ENCODE assay signal across 8 cellular contexts in genomic region chr13:110306960-110307696, GRCh38. TPM values are rescaled to one million over a fixed set of nuclear protein-coding genes. Genes with fewer than 3 reads are reported as not detected.
DNase-seq lines count a peak whose midpoint lies in the region; ATAC-seq, FAIRE-seq and TF ChIP-seq lines count a peak whose summit lies in the region.

Gene COL4A1 (minus strand): TSS chr13:110307157. CDS start chr13:110307027, 130 bp downstream.
Gene COL4A2 (plus strand): TSS chr13:110307284. CDS start chr13:110307904, 620 bp downstream.

- no peak for TF ChIP-seq CTCF in astrocyte of the spinal cord (IDR thresholded peaks at IDR 0.05; ENCODE audit: low read depth, low read length)

- H3K27me3 ChIP-seq in iPS-20b (ENCODE audit: insufficient read depth, low read length) (peaks cover 42% of the 10 kb centered on the region), small intestine (ENCODE audit: control insufficient read depth in 2 of 2, insufficient read depth in 2 of 2, low read length in 2 of 2) (peaks cover 8 to 11% of the 10 kb centered on the region in 2 donors)

- no peak within 1 kb of the TSS for H3K27ac ChIP-seq in iPS-20b (ENCODE audit: low read length)
- H3K27ac ChIP-seq in small intestine (ENCODE audit: low read depth in 1 of 2, low read length in 1 of 2), result peak within 1 kb of the TSS; percentile 30 to 94

- no peak for FAIRE-seq in small intestine (lab: Jason Lieb, UNC)

- no peak for ATAC-seq in GM21786 (IDR thresholded peaks at IDR 0.05; ENCODE audit: unreplicated experiment)
- no peak for ATAC-seq in stimulated activated naive CD8-positive, alpha-beta T cell treated with anti-CD3 and anti-CD28 coated beads, Interleukin-15, Interleukin-2, amounts not matched to agents 100 U/mL and 50 U/mL, for 24 hours

- 1 to 6% (median 6%) methylated on average over 30 to 89 of the region's 89 CpGs for WGBS in small intestine, 3 donors

- H3K4me1 ChIP-seq in iPS-20b (ENCODE audit: insufficient read depth, low read length), result no peaks in the 10 kb centered on the region
- H3K4me1 ChIP-seq in small intestine (ENCODE audit: control insufficient read depth in 2 of 2, insufficient read depth in 1 of 2, low read depth in 1 of 2, low read length in 1 of 2), result peaks cover 0 to 4% of the 10 kb centered on the region in 2 donors

- DNase-seq in HK-2 (ENCODE audit: unreplicated experiment), result peak; percentile 65
- DNase-seq in astrocyte of the spinal cord (ENCODE audit: low read depth, low spot score), result peak; percentile 86
- no peak for DNase-seq in small intestine
- DNase-seq in stimulated activated naive CD8-positive, alpha-beta T cell treated with anti-CD3 and anti-CD28 coated beads, Interleukin-15, Interleukin-2, amounts not matched to agents 100 U/mL and 50 U/mL, for 24 hours, result no peak
- DNase-seq in activated gamma-delta T cell treated with Interleukin-2 at 50 U/mL for 16 hours, result no peak
- no peak for DNase-seq in activated naive CD4-positive, alpha-beta T cell treated with Interleukin-2 at 50 U/mL for 16 hours

- H3K4me3 ChIP-seq in astrocyte of the spinal cord (ENCODE audit: low read depth, low read length), result peak within 1 kb of the TSS; percentile 77
- H3K4me3 ChIP-seq in iPS-20b (ENCODE audit: low read length), result peak within 1 kb of the TSS; percentile 88
- H3K4me3 ChIP-seq in small intestine (ENCODE audit: low read depth in 1 of 2, low read length in 2 of 2), result peak within 1 kb of the TSS; percentile 42 to 69

- H3K9me3 ChIP-seq in iPS-20b (ENCODE audit: insufficient read depth, low read depth, low read length) (no peaks in the 10 kb centered on the region), small intestine (ENCODE audit: control insufficient read depth, low read depth) (no peaks in the 10 kb centered on the region)

- peaks cover 16% of the 10 kb centered on the region; the same call in 1 of the 2 replicates for H3K36me3 ChIP-seq in iPS-20b (ENCODE audit: insufficient read depth, low read depth, low read length)
- H3K36me3 ChIP-seq in small intestine (ENCODE audit: control insufficient read depth in 2 of 2, insufficient read depth in 2 of 2, low read length in 2 of 2), result no peaks in the 10 kb centered on the region

- H3K9ac ChIP-seq in iPS-20b (ENCODE audit: low read depth, low read length), result peak within 1 kb of the TSS; percentile 64

- in situ Hi-C loops in astrocyte of the spinal cord (cut with HindIII; ENCODE audit: low sequenced_read_pairs), result no loop called here

RNA-seq across cellular contexts. Expression of gene COL4A1, which starts in this region (rescaled TPM):
- 10 to 100 TPM in 1 of 3 donors, 1 to 10 TPM in 2; 3.1 to 58.5 (median 5.9) TPM for polyA plus RNA-seq in small intestine

RNA-seq across cellular contexts. Expression of gene COL4A2, which starts in this region (rescaled TPM):
- 10 to 100 TPM; 42.3 to 76.7 (median 52.4) TPM for polyA plus RNA-seq in small intestine

Comparison
In these comparisons a context has a peak if more than half of its experiments do, and no peak if none do; other contexts are left out.
1. DNase-seq: peak in HK-2 (single experiment) and astrocyte of the spinal cord (single experiment); none in small intestine (single experiment), stimulated activated naive CD8-positive, alpha-beta T cell treated with anti-CD3 and anti-CD28 coated beads, Interleukin-15, Interleukin-2, amounts not matched to agents 100 U/mL and 50 U/mL, for 24 hours (single experiment), activated gamma-delta T cell treated with Interleukin-2 at 50 U/mL for 16 hours (single experiment) and activated naive CD4-positive, alpha-beta T cell treated with Interleukin-2 at 50 U/mL for 16 hours (single experiment).
2. Peak in every context shown above with its lines, with median percentiles within 50 percentile points of each other: H3K4me3 ChIP-seq.